In the genomic region with DNA sequence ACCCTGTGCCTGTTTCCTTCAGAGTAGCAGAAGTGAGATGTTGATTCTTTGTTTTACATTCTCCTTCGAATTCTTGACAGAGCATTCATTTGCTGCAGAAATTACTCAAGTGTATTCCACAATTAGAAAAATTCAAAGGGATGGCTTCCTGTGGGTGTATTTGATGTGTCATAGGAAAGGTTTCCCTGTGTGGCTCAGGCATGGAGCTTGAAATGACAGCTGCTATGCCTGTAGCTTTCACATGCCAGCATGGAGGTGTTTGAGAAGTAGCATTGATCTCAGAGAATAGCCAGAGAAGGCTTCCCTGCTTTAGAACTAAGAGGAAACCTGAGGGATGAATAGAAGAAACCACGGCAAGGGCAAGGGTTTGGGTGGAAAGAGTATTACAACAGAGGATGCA, we compare ENCODE assay signal across 18 cellular contexts.
DNase-seq lines count a peak whose midpoint lies in the region; ATAC-seq, FAIRE-seq and TF ChIP-seq lines count a peak whose summit lies in the region.
"Had no signal": no experiment of that assay in that cellular context is flagged by ENCODE, and none has a peak within 500 bp of the region (broad histone marks: within the 10 kb centered on the region; RNA-seq: fewer than 3 reads in every experiment).

No MANE protein-coding gene starts in this region.

- no peaks in the 10 kb centered on the region for H3K79me2 ChIP-seq in mammary epithelial cell (ENCODE audit: insufficient read depth, low read length)

- H3K4me1 Mint-ChIP-seq in neural crest cell = peaks cover 8% of the 10 kb centered on the region
- H3K4me1 Mint-ChIP-seq: B cell had no signal

- H2AFZ ChIP-seq in mammary epithelial cell (ENCODE audit: low read depth, low read length) = no peak overlapping the region

- TF ChIP-seq POLR2A in breast epithelium (IDR thresholded peaks at IDR 0.05) = no peak
- no peak for TF ChIP-seq POLR2A in GM12891 (IDR thresholded peaks at IDR 0.05; ENCODE audit: low read depth, low read length)

- H3K27me3 ChIP-seq in mammary epithelial cell (ENCODE audit: insufficient read depth, low read length) = no peaks in the 10 kb centered on the region
- no peaks in the 10 kb centered on the region for H3K27me3 ChIP-seq in breast epithelium
- no peaks in the 10 kb centered on the region for H3K27me3 ChIP-seq in foreskin keratinocyte
- no peaks in the 10 kb centered on the region for H3K27me3 ChIP-seq in psoas muscle (ENCODE audit: insufficient read depth in 3 of 3, low read length in 2 of 3)

- 93% methylated on average over 2 of the region's 2 CpGs for WGBS in mammary epithelial cell (ENCODE audit: low coverage, missing lambda C conversion rate)
- WGBS in psoas muscle, 3 donors = 72 to 82% (median 78%) methylated on average over 2 of the region's 2 CpGs

- no TSS peak for BruUV-seq in mammary epithelial cell (replicated peaks; lab: Mats Ljungman, UMichigan)

- DNase-seq in mammary epithelial cell (peak; percentile 1), breast epithelium (ENCODE audit: low spot score in 2 of 2) (no peak), foreskin keratinocyte (peak in 1 of 2 donors; percentile 30), neural crest cell (ENCODE audit: low read depth, low spot score) (no peak), SK-N-DZ (ENCODE audit: low spot score) (no peak), NOMO-1 treated with DMSO at 0.1 percent for 48 hours (lab: John Stamatoyannopoulos, UW; ENCODE audit: unreplicated experiment) (no peak), psoas muscle (no peak), GM12891 (ENCODE audit: insufficient read length, low spot score) (no peak)
- DNase-seq: CD4-positive, alpha-beta T cell; H9; NCI-H1105 treated with DMSO at 0.1 percent for 48 hours; NCI-H187 treated with DMSO at 0.1 percent for 48 hours; NCI-H2171 treated with DMSO at 0.1 percent for 48 hours; NCI-H510A; SK-N-SH had no signal

- H3K9ac ChIP-seq in mammary epithelial cell (ENCODE audit: insufficient read depth, low read length) = no peak overlapping the region
- H3K9ac ChIP-seq: SK-N-SH had no signal

- H3K27ac ChIP-seq in mammary epithelial cell (ENCODE audit: insufficient read depth, low read depth, low read length) (no peak overlapping the region), breast epithelium (no peak overlapping the region), foreskin keratinocyte (no peak overlapping the region), psoas muscle (no peak overlapping the region)

- H3K27ac Mint-ChIP-seq in neural crest cell (ENCODE audit: unreplicated experiment) = peak overlapping the region; percentile 27
- H3K27ac Mint-ChIP-seq: B cell; CD4-positive, alpha-beta T cell; H9 had no signal

- CTCF ChIA-PET in mammary epithelial cell (lab: Charles Lee; ENCODE audit: low non-redundant PET) = no interaction called here

- in situ Hi-C loops in mammary epithelial cell (cut with MboI; ENCODE audit: low sequenced_read_pairs in 2 of 2) = no loop called here

- H3K27me3 Mint-ChIP-seq in neural crest cell (ENCODE audit: low read depth) = no peaks in the 10 kb centered on the region
- H3K27me3 Mint-ChIP-seq: B cell; CD4-positive, alpha-beta T cell had no signal

- H3K4me2 ChIP-seq in mammary epithelial cell (ENCODE audit: insufficient read depth, low read depth, low read length) = no peak overlapping the region
- H3K4me2 ChIP-seq: SK-N-SH had no signal

- H3K36me3 ChIP-seq in mammary epithelial cell (ENCODE audit: insufficient read depth, low read length) (no peaks in the 10 kb centered on the region), breast epithelium (no peaks in the 10 kb centered on the region), psoas muscle (ENCODE audit: insufficient read depth in 1 of 2, low read depth in 1 of 2) (no peaks in the 10 kb centered on the region)

- H3K36me3 Mint-ChIP-seq in neural crest cell (ENCODE audit: low read depth) = no peaks in the 10 kb centered on the region

- H3K9me3 ChIP-seq in mammary epithelial cell (replicated peaks; ENCODE audit: insufficient read depth, low read length) (no peaks in the 10 kb centered on the region), breast epithelium (no peaks in the 10 kb centered on the region), psoas muscle (no peaks in the 10 kb centered on the region)
- H3K9me3 ChIP-seq: SK-N-SH had no signal

- no peaks in the 10 kb centered on the region for H4K20me1 ChIP-seq in mammary epithelial cell (ENCODE audit: insufficient read depth, low read length)

- H3K4me3 Mint-ChIP-seq in neural crest cell = no peak overlapping the region
- H3K4me3 Mint-ChIP-seq: B cell; CD4-positive, alpha-beta T cell; H9 had no signal

- no peaks in the 10 kb centered on the region for H3K9me3 Mint-ChIP-seq in neural crest cell
- H3K9me3 Mint-ChIP-seq: H9 had no signal

- dilution Hi-C loops in mammary epithelial cell (cut with HindIII; ENCODE audit: low sequenced_read_pairs) = no loop called here

- H3K4me1 ChIP-seq in mammary epithelial cell (ENCODE audit: insufficient read depth, low read length) = no peaks in the 10 kb centered on the region
- no peaks in the 10 kb centered on the region for H3K4me1 ChIP-seq in breast epithelium
- peaks cover 7% of the 10 kb centered on the region for H3K4me1 ChIP-seq in foreskin keratinocyte
- H3K4me1 ChIP-seq in psoas muscle = no peaks in the 10 kb centered on the region

- intact Hi-C loops in mammary epithelial cell (cut with micrococcal nuclease) (no loop called here), breast epithelium (cut with DNase I; ENCODE audit: low total_unique reads) (no loop called here), psoas muscle (cut with DNase I) (no loop called here)

- FAIRE-seq in GM12891 (lab: Jason Lieb, UNC) = no peak
- FAIRE-seq: D721Med had no signal

- TF ChIP-seq CTCF in mammary epithelial cell (conservative IDR thresholded peaks at IDR 0.05 in 1 of 2, IDR thresholded peaks at IDR 0.05 in 1 of 2; ENCODE audit: extremely low read depth in 1 of 2, insufficient read depth in 1 of 2, low read depth in 1 of 2, low read length in 2 of 2) = no peak
- no peak for TF ChIP-seq CTCF in breast epithelium (IDR thresholded peaks at IDR 0.05)
- no peak for TF ChIP-seq CTCF in foreskin keratinocyte (conservative IDR thresholded peaks at IDR 0.05)
- no peak for TF ChIP-seq CTCF in neural crest cell (conservative IDR thresholded peaks at IDR 0.05)
- no peak for TF ChIP-seq CTCF in psoas muscle (IDR thresholded peaks at IDR 0.05)

- H3K4me3 ChIP-seq in mammary epithelial cell (replicated peaks in 1 of 3; ENCODE audit: insufficient read depth in 1 of 3, low read depth in 2 of 3, low read length in 3 of 3) = no peak overlapping the region
- no peak overlapping the region for H3K4me3 ChIP-seq in breast epithelium
- no peak overlapping the region for H3K4me3 ChIP-seq in psoas muscle

- ATAC-seq in foreskin keratinocyte = peak; percentile 27
- no peak for ATAC-seq in psoas muscle
- ATAC-seq: Right ventricle myocardium inferior had no signal

TF ChIP-seq in GM12891, 5 proteins besides CTCF, POLR2A, EP300 and RAD21:
- TF ChIP-seq TAF1 (IDR thresholded peaks at IDR 0.05; ENCODE audit: low read depth, low read length) = no peak
- no peak for TF ChIP-seq POLR2AphosphoS5 (IDR thresholded peaks at IDR 0.05; ENCODE audit: low read depth, low read length)
- no peak for TF ChIP-seq PAX5 (IDR thresholded peaks at IDR 0.05; ENCODE audit: insufficient read depth, low read length, severe bottlenecking)
- no peak for TF ChIP-seq SPI1 (IDR thresholded peaks at IDR 0.05; ENCODE audit: low read depth, low read length)
- TF ChIP-seq POU2F2 (IDR thresholded peaks at IDR 0.05; ENCODE audit: low read depth, low read length) = no peak
